Comparison of ENCODE assay signal across 15 cellular contexts in the genomic region with DNA sequence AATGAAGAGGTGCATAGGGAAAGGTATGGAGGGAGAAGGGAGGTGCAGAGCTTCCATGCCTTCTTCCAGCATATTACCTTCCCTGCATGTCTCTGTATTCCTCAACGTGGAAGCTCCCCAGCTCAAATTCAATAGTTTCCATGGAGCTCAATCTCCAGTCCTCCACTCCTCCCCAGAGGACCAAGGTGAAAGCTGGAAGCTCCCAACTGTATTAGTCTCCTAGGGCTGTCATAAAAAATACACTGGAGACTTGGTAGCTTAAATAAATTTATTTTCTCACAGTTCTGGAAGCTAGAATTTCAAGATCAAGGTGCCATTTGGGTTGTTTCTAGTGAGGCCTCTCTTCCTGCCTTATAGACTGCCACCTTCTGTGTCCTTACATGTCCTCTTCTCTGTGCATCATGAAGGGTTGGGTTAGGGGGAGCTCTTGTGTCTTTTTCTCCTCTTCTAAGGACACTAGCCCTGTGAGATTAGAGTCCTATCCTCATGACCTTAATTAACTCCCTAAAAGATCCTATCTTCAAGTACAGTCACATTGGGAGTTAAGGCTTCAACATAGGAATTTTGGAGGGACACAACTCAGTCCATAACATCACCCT. TPM values are rescaled to one million over a fixed set of nuclear protein-coding genes. Genes with fewer than 3 reads are reported as not detected.
A peak's percentile ranks its signal among the peaks of the same experiment; 100 is the strongest.
DNase-seq lines count a peak whose midpoint lies in the region; ATAC-seq and TF ChIP-seq lines count a peak whose summit lies in the region.
"Had no signal": no experiment of that assay in that cellular context is flagged by ENCODE, and none has a peak within 500 bp of the region (broad histone marks: within the 10 kb centered on the region; RNA-seq: fewer than 3 reads in every experiment).

No MANE protein-coding gene starts in this region.

- H3K27me3 ChIP-seq in trophoblast cell (ENCODE audit: insufficient read depth, low read length): no peaks in the 10 kb centered on the region
- H3K27me3 ChIP-seq: SJCRH30 had no signal

- no peak overlapping the region for H2AK5ac ChIP-seq in trophoblast cell (ENCODE audit: low read length)

- H2AFZ ChIP-seq in trophoblast cell (ENCODE audit: insufficient read depth, low read length, poor library complexity): no peak overlapping the region

- H3K79me1 ChIP-seq in trophoblast cell (ENCODE audit: low read length): no peaks in the 10 kb centered on the region

- no peak overlapping the region for H3K23ac ChIP-seq in trophoblast cell (ENCODE audit: low read length)

- H3K14ac ChIP-seq in trophoblast cell (ENCODE audit: low read length): no peak overlapping the region

- H4K12ac ChIP-seq in trophoblast cell (ENCODE audit: low read depth, low read length): no peak overlapping the region

- no peak overlapping the region for H3K9ac ChIP-seq in trophoblast cell (ENCODE audit: low read length)

- H2BK5ac ChIP-seq in trophoblast cell (ENCODE audit: low read depth, low read length, poor library complexity): no peak overlapping the region

- no peaks in the 10 kb centered on the region for H3K9me3 ChIP-seq in trophoblast cell (ENCODE audit: insufficient read depth, low read depth, low read length)
- H3K9me3 ChIP-seq: HAP-1, SJCRH30 had no signal

- DNase-seq in OCI-M1 (lab: John Stamatoyannopoulos, UW) (peak; percentile 45), erythroblast (lab: John Stamatoyannopoulos, UW) (peak; percentile 4 to 6), NCI-H1930 (lab: John Stamatoyannopoulos, UW) (no peak), AG08395 (ENCODE audit: low spot score) (no peak), trophoblast cell (no peak), NCI-H524 (lab: John Stamatoyannopoulos, UW) (no peak)
- DNase-seq: CD8-positive, alpha-beta memory T cell; NCI-H1048; NCI-H146; NCI-H2107; NCI-H226; SJCRH30 had no signal

- no peak overlapping the region for H3K4me3 ChIP-seq in trophoblast cell (ENCODE audit: low read depth, low read length)
- H3K4me3 ChIP-seq: HAP-1, SJCRH30 had no signal

- H3K4me1 ChIP-seq in trophoblast cell (ENCODE audit: control insufficient read depth in 1 of 2, insufficient read depth in 2 of 2, low read length in 2 of 2): no peaks in the 10 kb centered on the region

- H2BK12ac ChIP-seq in trophoblast cell (ENCODE audit: low read length): no peak overlapping the region

- H4K8ac ChIP-seq in trophoblast cell (ENCODE audit: low read depth, low read length): no peak overlapping the region

- H3K36me3 ChIP-seq in trophoblast cell (ENCODE audit: control insufficient read depth in 1 of 2, insufficient read depth in 2 of 2, low read length in 2 of 2): no peaks in the 10 kb centered on the region

- no peak overlapping the region for H3K27ac ChIP-seq in trophoblast cell (ENCODE audit: low read depth, low read length)
- H3K27ac ChIP-seq: SJCRH30 had no signal

- no peak for TF ChIP-seq POLR2A in erythroblast (IDR thresholded peaks at IDR 0.05; ENCODE audit: low read length)

- H2BK120ac ChIP-seq in trophoblast cell (ENCODE audit: insufficient read depth, low read length, poor library complexity): no peak overlapping the region

- H3K4ac ChIP-seq in trophoblast cell (ENCODE audit: low read depth, low read length): no peak overlapping the region

- WGBS in trophoblast cell (ENCODE audit: extremely low coverage, insufficient coverage, insufficient read length): no CpG with 5 or more reads among the region's 1 CpG

- H3K18ac ChIP-seq in trophoblast cell (ENCODE audit: low read length): no peak overlapping the region

- H4K91ac ChIP-seq in trophoblast cell (ENCODE audit: low read depth, low read length): no peak overlapping the region

- ATAC-seq in GM18502 (IDR thresholded peaks at IDR 0.05; ENCODE audit: poor library complexity, unreplicated experiment) (peak; percentile 53), HG02759 (IDR thresholded peaks at IDR 0.05; ENCODE audit: unreplicated experiment) (peak; percentile 45)

- no peak overlapping the region for H3K4me2 ChIP-seq in trophoblast cell (ENCODE audit: low read length)

- H3K79me2 ChIP-seq in trophoblast cell (ENCODE audit: control insufficient read depth, insufficient read depth, low read length, poor library complexity): no peaks in the 10 kb centered on the region

RNA-seq across cellular contexts. Expression of a gene that starts 21.9 kb away (rescaled TPM):
- polyA plus RNA-seq in trophoblast cell (2013): 33.2 and 37.7 TPM in 2 replicates

RNA-seq across cellular contexts. Expression of a gene that starts 32.5 kb away (rescaled TPM):
- 0.01 and 0.04 TPM in 2 replicates for polyA plus RNA-seq in trophoblast cell (2013)
- polyA plus RNA-seq: CD8-positive, alpha-beta memory T cell had no signal

RNA-seq across cellular contexts. Expression of a gene that starts 39.6 kb away (rescaled TPM):
- 16.3 and 17.9 TPM in 2 replicates for polyA plus RNA-seq in trophoblast cell (2013)

Comparison
In these comparisons a context has a peak if more than half of its experiments do, and no peak if none do; other contexts are left out.
1. DNase-seq: peak in OCI-M1 (single experiment) and erythroblast (2 of 2); none in NCI-H1930 (0 of 2), AG08395 (single experiment), trophoblast cell (0 of 2) and NCI-H524 (0 of 2).